Comparison of ENCODE assay signal across 20 cellular contexts in genomic region chr11:60765355-60765754, GRCh38. TPM values are rescaled to one million over a fixed set of nuclear protein-coding genes. Genes with fewer than 3 reads are reported as not detected.
DNase-seq lines count a peak whose midpoint lies in the region; ATAC-seq, FAIRE-seq and TF ChIP-seq lines count a peak whose summit lies in the region.
"Had no signal": no experiment of that assay in that cellular context is flagged by ENCODE, and none has a peak within 500 bp of the region (broad histone marks: within the 10 kb centered on the region; RNA-seq: fewer than 3 reads in every experiment).

No MANE protein-coding gene starts in this region.

- intact Hi-C loops in GM12878 (cut with micrococcal nuclease; ENCODE audit: unreplicated experiment) (loop anchor here (10.0 kb wide), 3 partner anchors 399 to 571 kb away; partner anchors contain the start of gene VPS37C), HepG2 (cut with micrococcal nuclease; ENCODE audit: unreplicated experiment) (no loop called here), gastrocnemius medialis (cut with DNase I; ENCODE audit: low total_unique reads) (no loop called here), head of caudate nucleus (cut with DNase I) (no loop called here)

- H3K9ac ChIP-seq in GM12878 (ENCODE audit: control insufficient read depth, insufficient read depth, low read length) (no peak overlapping the region), HepG2 (ENCODE audit: insufficient read depth, low read depth, low read length) (no peak overlapping the region)

- TF ChIP-seq RAD21 in GM12878 (IDR thresholded peaks at IDR 0.05; ENCODE audit: insufficient read depth, low read depth, low read length) (no peak), HepG2 (CRISPR knock-in tag; IDR thresholded peaks at IDR 0.05) (no peak)

- H4K20me1 ChIP-seq in GM12878 (ENCODE audit: control insufficient read depth, insufficient read depth), result no peaks in the 10 kb centered on the region
- H4K20me1 ChIP-seq in HepG2 (ENCODE audit: insufficient read depth, low read length), result no peaks in the 10 kb centered on the region

- H3K4me3 ChIP-seq in GM12865 (ENCODE audit: low read depth, low read length), result peak overlapping the region; percentile 3; the same call in 1 of the 2 replicates
- H3K4me3 ChIP-seq in GM12878, result no peak overlapping the region
- no peak overlapping the region for H3K4me3 ChIP-seq in HepG2 (replicated peaks in 1 of 3; ENCODE audit: insufficient read depth in 1 of 3, low read depth in 2 of 3, low read length in 3 of 3)
- H3K4me3 ChIP-seq in gastrocnemius medialis, result no peak overlapping the region
- H3K4me3 ChIP-seq: MG63 had no signal

- H3K27me3 ChIP-seq in GM12878 (replicated peaks in 1 of 2; ENCODE audit: control insufficient read depth in 2 of 2, insufficient read depth in 2 of 2, low read length in 1 of 2), result no peaks in the 10 kb centered on the region
- H3K27me3 ChIP-seq in HepG2 (ENCODE audit: control insufficient read depth in 1 of 2, insufficient read depth in 2 of 2, low read length in 2 of 2), result peaks cover 0 to 23% of the 10 kb centered on the region in 2 experiments; a peak in 2 of 5 replicates
- peaks cover 0 to 5% (median 0%) of the 10 kb centered on the region in 3 donors for H3K27me3 ChIP-seq in gastrocnemius medialis
- H3K27me3 ChIP-seq: MG63 had no signal

- 2% methylated on average over 5 of the region's 5 CpGs for WGBS in GM12878 (ENCODE audit: insufficient coverage, insufficient replicate concordance, low lambda C conversion rate, missing lambda C conversion rate)
- WGBS in HepG2 (ENCODE audit: low lambda C conversion rate), result 44% methylated on average over 5 of the region's 5 CpGs

- DNase-seq in GM12865 (ENCODE audit: low read depth) (peak; percentile 84), GM12878 (ENCODE audit: low read depth, low spot score) (peak; percentile 41), HepG2 (ENCODE audit: low spot score) (no peak), gastrocnemius medialis (no peak), head of caudate nucleus (no peak), NCI-H524 (lab: John Stamatoyannopoulos, UW) (no peak)
- DNase-seq: DMS 273 treated with DMSO at 0.1 percent for 48 hours, GF-D8, HCEC 1CT, MG63, NCI-H1105, NCI-H1694 treated with DMSO at 0.1 percent for 48 hours, NCI-H2107, NCI-H345, T-helper 9 cell had no signal

- SMC1A ChIA-PET in GM12878 (lab: Charles Lee; ENCODE audit: uncharacterized antibody, unreplicated experiment), result interaction anchor here (0.6 to 7.8 kb wide), 13 partner anchors 9 to 399 kb away, joined by 3 to 143 read pairs (median 4); partner anchors contain the start of gene MS4A15

- H3K36me3 ChIP-seq in GM12878 (ENCODE audit: control insufficient read depth in 2 of 2, insufficient read depth in 2 of 2, low read length in 1 of 2), result no peaks in the 10 kb centered on the region
- H3K36me3 ChIP-seq in HepG2 (replicated peaks in 1 of 2; ENCODE audit: control insufficient read depth in 1 of 2, insufficient read depth in 2 of 2, low read length in 2 of 2), result no peaks in the 10 kb centered on the region
- no peaks in the 10 kb centered on the region for H3K36me3 ChIP-seq in gastrocnemius medialis
- H3K36me3 ChIP-seq: MG63 had no signal

- H2AFZ ChIP-seq in GM12878 (ENCODE audit: control insufficient read depth, low read depth, low read length), result peak overlapping the region; percentile 6; the same call in 1 of the 2 replicates
- no peak overlapping the region for H2AFZ ChIP-seq in HepG2 (ENCODE audit: low read length)

- H3K4me1 ChIP-seq in GM12878 (ENCODE audit: control insufficient read depth, insufficient read depth, low read length) (peaks cover 51% of the 10 kb centered on the region), HepG2 (ENCODE audit: insufficient read depth, low read length) (no peaks in the 10 kb centered on the region), gastrocnemius medialis (peaks cover 6 to 14% of the 10 kb centered on the region in 2 donors)

- ATAC-seq in GM19372 (IDR thresholded peaks at IDR 0.05; ENCODE audit: low read depth, unreplicated experiment) (peak; percentile 1), HG03439 (IDR thresholded peaks at IDR 0.05; ENCODE audit: unreplicated experiment) (peak; percentile 15), GM12878 (peak; percentile 10), HepG2 (no peak), gastrocnemius medialis (no peak)

- peaks cover 1% of the 10 kb centered on the region; the same call in 2 of the 3 replicates for H3K9me3 ChIP-seq in GM12878 (replicated peaks; ENCODE audit: control insufficient read depth, insufficient read depth, low read length)
- no peaks in the 10 kb centered on the region for H3K9me3 ChIP-seq in HepG2 (ENCODE audit: low read length)
- no peaks in the 10 kb centered on the region for H3K9me3 ChIP-seq in gastrocnemius medialis
- H3K9me3 ChIP-seq: MG63 had no signal

- POLR2A ChIA-PET in GM12878 (lab: Charles Lee) (interaction anchor here (0.7 to 2.2 kb wide), 7 partner anchors 11 to 309 kb away, joined by 3 to 7 read pairs (median 4); partner anchors contain the start of genes MS4A1 and TMEM109), HepG2 (lab: Yijun Ruan, JAX) (no interaction called here)

- no peak for TF ChIP-seq CTCF in GM12865 (IDR thresholded peaks at IDR 0.05; ENCODE audit: insufficient read depth, low read depth, low read length, missing control alignments)
- TF ChIP-seq CTCF in GM12878 (IDR thresholded peaks at IDR 0.05 in 2 of 3, conservative IDR thresholded peaks at IDR 0.05 in 1 of 3; ENCODE audit: control insufficient read depth in 2 of 3, extremely low read depth in 1 of 3, insufficient read depth in 1 of 3, low read depth in 3 of 3, low read length in 3 of 3), result no peak
- no peak for TF ChIP-seq CTCF in HepG2 (CRISPR knock-in tag; IDR thresholded peaks at IDR 0.05)
- TF ChIP-seq CTCF in gastrocnemius medialis (IDR thresholded peaks at IDR 0.05 in 4 of 5, conservative IDR thresholded peaks at IDR 0.05 in 1 of 5), result no peak

- peak; percentile 77 for FAIRE-seq in GM12878 (lab: Jason Lieb, UNC)
- no peak for FAIRE-seq in HepG2 (lab: Jason Lieb, UNC)

- BruUV-seq in GM12878 (replicated peaks; lab: Mats Ljungman, UMichigan) (no TSS peak), HepG2 (replicated peaks; lab: Mats Ljungman, UMichigan) (no TSS peak)

- no peak for TF ChIP-seq POLR2A in GM12878 (IDR thresholded peaks at IDR 0.05; ENCODE audit: low read depth, low read length)
- TF ChIP-seq POLR2A in HepG2 (IDR thresholded peaks at IDR 0.05; ENCODE audit: insufficient read depth in 1 of 2, low read depth in 2 of 2, low read length in 2 of 2), result no peak
- no peak for TF ChIP-seq POLR2A in gastrocnemius medialis (IDR thresholded peaks at IDR 0.05)

- in situ Hi-C loops in GM12878 (cut with MboI) (loop anchor here (10.0 to 25.0 kb wide), 2 partner anchors 401 to 1578 kb away; no protein-coding TSS in a partner anchor), HepG2 (cut with HindIII; ENCODE audit: extremely low pct_ligation_motif_present, low pct_unique_long_range_greater_than_20kb) (no loop called here), gastrocnemius medialis (cut with MboI; ENCODE audit: low sequenced_read_pairs in 4 of 4) (no loop called here)

- no peak for TF ChIP-seq EP300 in GM12878 (IDR thresholded peaks at IDR 0.05; ENCODE audit: borderline replicate concordance in 1 of 2, control insufficient read depth in 1 of 2, low read depth in 2 of 2, low read length in 2 of 2)
- no peak for TF ChIP-seq EP300 in HepG2 (IDR thresholded peaks at IDR 0.05; ENCODE audit: low read depth in 2 of 2, low read length in 2 of 2)
- no peak for TF ChIP-seq EP300 in HepG2 (CRISPR knock-in tag; IDR thresholded peaks at IDR 0.05; ENCODE audit: borderline replicate concordance)

- CTCF ChIA-PET in GM12878 (lab: Yijun Ruan, JAX), result interaction anchor here (0.6 to 7.3 kb wide), 24 partner anchors 9 to 570 kb away, joined by 3 to 184 read pairs (median 4); partner anchors contain the start of genes MS4A1, MS4A15 and MS4A8
- CTCF ChIA-PET in HepG2 (lab: Yijun Ruan, JAX; ENCODE audit: low intra/inter-chr PET ratio, low total read pairs), result no interaction called here

- H3K4me2 ChIP-seq in GM12878 (ENCODE audit: control insufficient read depth, insufficient read depth), result peak overlapping the region; percentile 46
- H3K4me2 ChIP-seq in HepG2 (ENCODE audit: low read depth, low read length), result no peak overlapping the region

- H3K79me2 ChIP-seq in GM12878 (ENCODE audit: control insufficient read depth, insufficient read depth, low read length), result no peaks in the 10 kb centered on the region
- H3K79me2 ChIP-seq in HepG2 (ENCODE audit: insufficient read depth, low read length), result no peaks in the 10 kb centered on the region

- RAD21 ChIA-PET in GM12878 (lab: Charles Lee; ENCODE audit: unreplicated experiment), result interaction anchor here (1.0 to 7.4 kb wide), 12 partner anchors 9 to 309 kb away, joined by 3 to 119 read pairs (median 8); partner anchors contain the start of genes MS4A1, MS4A15 and TMEM109

- peak overlapping the region; percentile 96 for H3K27ac ChIP-seq in GM12878 (ENCODE audit: control insufficient read depth, insufficient read depth)
- no peak overlapping the region for H3K27ac ChIP-seq in HepG2 (ENCODE audit: extremely low read length, insufficient read depth, low read length)
- H3K27ac ChIP-seq in gastrocnemius medialis, result no peak overlapping the region

RNA-seq across cellular contexts. Expression of gene MS4A15, which starts 8.7 kb away (rescaled TPM):
- not detected in 2 replicates for total RNA-seq in GM12878 (2013; cell fraction: nucleolus; rRNA removed)
- 0.27 and 0.62 TPM in 2 replicates for total RNA-seq in GM12878 (2014; rRNA removed)
- total RNA-seq in GM12878 (2014; rRNA removed; fragmentation: Illumina TruSeq; extraction: Trizol), result 0.18 and 0.45 TPM in 2 replicates
- total RNA-seq in GM12878 (2021), result 0.46 and 0.56 TPM in 2 replicates
- 0.34 TPM for polyA plus RNA-seq in GM12878 (2011; ENCODE audit: low read depth)
- polyA plus RNA-seq in GM12878 (2011; rRNA removed), result 0.22 and 0.35 TPM in 2 replicates
- polyA plus RNA-seq in GM12878 (2011; cell fraction: cytosol; rRNA removed), result 0.47 and 0.70 TPM in 2 replicates
- 0.76 and 1.5 TPM in 2 replicates for polyA plus RNA-seq in GM12878 (2011; cell fraction: nucleus; rRNA removed)
- 0.23 and 0.34 TPM in 2 replicates for polyA plus RNA-seq in GM12878 (2012)
- 0.71 TPM in 1 of 2 replicates, not detected in the other for polyA plus RNA-seq in GM12878 (2014; fragmentation: Illumina TruSeq; extraction: Trizol)
- polyA plus RNA-seq in GM12878 (2014; fragmentation: Nextera tagmentation; extraction: Ambion mirVana), result under 1 TPM; 0.05 to 0.08 TPM
- 0.22 and 0.55 TPM in 2 replicates for polyA plus RNA-seq in GM12878 (2014; rRNA removed)
- under 1 TPM; 0.62 to 0.84 TPM for polyA plus RNA-seq in GM12878 (2016; fragmentation: Nextera tagmentation; extraction: Ambion mirVana)
- polyA minus RNA-seq in GM12878 (2011; rRNA and poly(A)+ RNA removed), result 0.36 TPM in 1 of 2 replicates, not detected in the other
- 0.83 and 1.3 TPM in 2 replicates for polyA minus RNA-seq in GM12878 (2011; cell fraction: cytosol; rRNA and poly(A)+ RNA removed)
- 0.67 and 0.73 TPM in 2 replicates for polyA minus RNA-seq in GM12878 (2011; cell fraction: nucleus; rRNA and poly(A)+ RNA removed)
- total RNA-seq in HepG2 (2016; rRNA removed; fragmentation: Illumina TruSeq; extraction: Trizol), result not detected in 2 replicates
- not detected in 2 replicates for total RNA-seq in HepG2 (2016; cell fraction: cytosol; rRNA removed; fragmentation: Illumina TruSeq; extraction: Trizol; ENCODE audit: low read depth)
- total RNA-seq in HepG2 (2016; cell fraction: insoluble cytoplasmic fraction; rRNA removed; fragmentation: Illumina TruSeq; extraction: Trizol), result not detected in 2 replicates
- not detected in 2 replicates for total RNA-seq in HepG2 (2016; cell fraction: membrane; rRNA removed; fragmentation: Illumina TruSeq; extraction: Trizol)
- total RNA-seq in HepG2 (2016; cell fraction: nucleus; rRNA removed; fragmentation: Illumina TruSeq; extraction: Trizol), result not detected in 2 replicates
- not detected in 2 replicates for polyA plus RNA-seq in HepG2 (2011; rRNA removed)
- polyA plus RNA-seq in HepG2 (2011; cell fraction: cytosol; rRNA removed), result not detected in 2 replicates
- polyA plus RNA-seq in HepG2 (2011; cell fraction: nucleus; rRNA removed), result not detected in 2 replicates
- not detected in 2 replicates for polyA plus RNA-seq in HepG2 (2012)
- polyA plus RNA-seq in HepG2 (2016; cell fraction: cytosol; fragmentation: Illumina TruSeq; extraction: Trizol; ENCODE audit: low read depth), result not detected in 2 replicates
- not detected in 2 replicates for polyA plus RNA-seq in HepG2 (2016; cell fraction: insoluble cytoplasmic fraction; fragmentation: Illumina TruSeq; extraction: Trizol; ENCODE audit: low read depth)
- polyA plus RNA-seq in HepG2 (2016; cell fraction: membrane; fragmentation: Illumina TruSeq; extraction: Trizol; ENCODE audit: low read depth), result not detected in 2 replicates
- polyA plus RNA-seq in HepG2 (2016; cell fraction: nucleus; fragmentation: Illumina TruSeq; extraction: Trizol; ENCODE audit: insufficient read depth, low read depth), result not detected in 2 replicates
- polyA minus RNA-seq in HepG2 (2011; rRNA and poly(A)+ RNA removed; ENCODE audit: low replicate concordance), result 0.10 TPM in 1 of 2 replicates, not detected in the other
- not detected in 2 replicates for polyA minus RNA-seq in HepG2 (2011; cell fraction: cytosol; rRNA and poly(A)+ RNA removed)
- not detected in 2 replicates for polyA minus RNA-seq in HepG2 (2011; cell fraction: nucleus; rRNA and poly(A)+ RNA removed)
- not detected for total RNA-seq in gastrocnemius medialis
- total RNA-seq: A673, SK-MEL-5 had no signal
- polyA plus RNA-seq: CD14-positive monocyte had no signal

RNA-seq across cellular contexts. Expression of gene MS4A10, which starts 19.8 kb away (rescaled TPM):
- total RNA-seq in GM12878 (2013; cell fraction: nucleolus; rRNA removed), result not detected in 2 replicates
- total RNA-seq in GM12878 (2014; rRNA removed) (not detected in 2 replicates), GM12878 (2014; rRNA removed; fragmentation: Illumina TruSeq; extraction: Trizol) (not detected in 2 replicates), GM12878 (2021) (not detected in 2 replicates), HepG2 (2016; rRNA removed; fragmentation: Illumina TruSeq; extraction: Trizol) (not detected in 2 replicates), gastrocnemius medialis (not detected)
- polyA plus RNA-seq in GM12878 (2011; ENCODE audit: low read depth), result not detected
- polyA plus RNA-seq in GM12878 (2011; rRNA removed) (not detected in 2 replicates), GM12878 (2014; fragmentation: Illumina TruSeq; extraction: Trizol) (not detected in 2 replicates), GM12878 (2014; fragmentation: Nextera tagmentation; extraction: Ambion mirVana) (not detected), GM12878 (2014; rRNA removed) (not detected in 2 replicates), GM12878 (2016; fragmentation: Nextera tagmentation; extraction: Ambion mirVana) (not detected), HepG2 (2011; rRNA removed) (not detected in 2 replicates)
- not detected in 2 replicates for polyA plus RNA-seq in GM12878 (2011; cell fraction: cytosol; rRNA removed)
- not detected in 2 replicates for polyA plus RNA-seq in GM12878 (2011; cell fraction: nucleus; rRNA removed)
- not detected in 2 replicates for polyA plus RNA-seq in GM12878 (2012)
- not detected in 2 replicates for polyA minus RNA-seq in GM12878 (2011; rRNA and poly(A)+ RNA removed)
- not detected in 2 replicates for polyA minus RNA-seq in GM12878 (2011; cell fraction: cytosol; rRNA and poly(A)+ RNA removed)
- polyA minus RNA-seq in GM12878 (2011; cell fraction: nucleus; rRNA and poly(A)+ RNA removed), result not detected in 2 replicates
- total RNA-seq in HepG2 (2016; cell fraction: cytosol; rRNA removed; fragmentation: Illumina TruSeq; extraction: Trizol; ENCODE audit: low read depth), result not detected in 2 replicates
- total RNA-seq in HepG2 (2016; cell fraction: insoluble cytoplasmic fraction; rRNA removed; fragmentation: Illumina TruSeq; extraction: Trizol), result not detected in 2 replicates
- total RNA-seq in HepG2 (2016; cell fraction: membrane; rRNA removed; fragmentation: Illumina TruSeq; extraction: Trizol), result not detected in 2 replicates
- not detected in 2 replicates for total RNA-seq in HepG2 (2016; cell fraction: nucleus; rRNA removed; fragmentation: Illumina TruSeq; extraction: Trizol)
- not detected in 2 replicates for polyA plus RNA-seq in HepG2 (2011; cell fraction: cytosol; rRNA removed)
- not detected in 2 replicates for polyA plus RNA-seq in HepG2 (2011; cell fraction: nucleus; rRNA removed)
- polyA plus RNA-seq in HepG2 (2012), result not detected in 2 replicates
- not detected in 2 replicates for polyA plus RNA-seq in HepG2 (2016; cell fraction: cytosol; fragmentation: Illumina TruSeq; extraction: Trizol; ENCODE audit: low read depth)
- polyA plus RNA-seq in HepG2 (2016; cell fraction: insoluble cytoplasmic fraction; fragmentation: Illumina TruSeq; extraction: Trizol; ENCODE audit: low read depth), result not detected in 2 replicates
- polyA plus RNA-seq in HepG2 (2016; cell fraction: membrane; fragmentation: Illumina TruSeq; extraction: Trizol; ENCODE audit: low read depth), result not detected in 2 replicates
- polyA plus RNA-seq in HepG2 (2016; cell fraction: nucleus; fragmentation: Illumina TruSeq; extraction: Trizol; ENCODE audit: insufficient read depth, low read depth), result not detected in 2 replicates
- not detected in 2 replicates for polyA minus RNA-seq in HepG2 (2011; rRNA and poly(A)+ RNA removed; ENCODE audit: low replicate concordance)
- polyA minus RNA-seq in HepG2 (2011; cell fraction: cytosol; rRNA and poly(A)+ RNA removed), result not detected in 2 replicates
- polyA minus RNA-seq in HepG2 (2011; cell fraction: nucleus; rRNA and poly(A)+ RNA removed), result not detected in 2 replicates
- total RNA-seq: A673, SK-MEL-5 had no signal
- polyA plus RNA-seq: CD14-positive monocyte had no signal

RNA-seq across cellular contexts. Expression of gene MS4A18, which starts 40.8 kb away (rescaled TPM):
- not detected in 2 replicates for total RNA-seq in GM12878 (2013; cell fraction: nucleolus; rRNA removed)
- total RNA-seq in GM12878 (2014; rRNA removed) (not detected in 2 replicates), GM12878 (2014; rRNA removed; fragmentation: Illumina TruSeq; extraction: Trizol) (not detected in 2 replicates), GM12878 (2021) (not detected in 2 replicates), HepG2 (2016; rRNA removed; fragmentation: Illumina TruSeq; extraction: Trizol) (not detected in 2 replicates), gastrocnemius medialis (not detected)
- not detected for polyA plus RNA-seq in GM12878 (2011; ENCODE audit: low read depth)
- polyA plus RNA-seq in GM12878 (2011; rRNA removed) (not detected in 2 replicates), GM12878 (2014; fragmentation: Illumina TruSeq; extraction: Trizol) (not detected in 2 replicates), GM12878 (2014; fragmentation: Nextera tagmentation; extraction: Ambion mirVana) (not detected), GM12878 (2014; rRNA removed) (not detected in 2 replicates), GM12878 (2016; fragmentation: Nextera tagmentation; extraction: Ambion mirVana) (not detected), HepG2 (2011; rRNA removed) (not detected in 2 replicates)
- not detected in 2 replicates for polyA plus RNA-seq in GM12878 (2011; cell fraction: cytosol; rRNA removed)
- polyA plus RNA-seq in GM12878 (2011; cell fraction: nucleus; rRNA removed), result not detected in 2 replicates
- polyA plus RNA-seq in GM12878 (2012), result not detected in 2 replicates
- not detected in 2 replicates for polyA minus RNA-seq in GM12878 (2011; rRNA and poly(A)+ RNA removed)
- polyA minus RNA-seq in GM12878 (2011; cell fraction: cytosol; rRNA and poly(A)+ RNA removed), result not detected in 2 replicates
- polyA minus RNA-seq in GM12878 (2011; cell fraction: nucleus; rRNA and poly(A)+ RNA removed), result not detected in 2 replicates
- not detected in 2 replicates for total RNA-seq in HepG2 (2016; cell fraction: cytosol; rRNA removed; fragmentation: Illumina TruSeq; extraction: Trizol; ENCODE audit: low read depth)
- not detected in 2 replicates for total RNA-seq in HepG2 (2016; cell fraction: insoluble cytoplasmic fraction; rRNA removed; fragmentation: Illumina TruSeq; extraction: Trizol)
- total RNA-seq in HepG2 (2016; cell fraction: membrane; rRNA removed; fragmentation: Illumina TruSeq; extraction: Trizol), result not detected in 2 replicates
- total RNA-seq in HepG2 (2016; cell fraction: nucleus; rRNA removed; fragmentation: Illumina TruSeq; extraction: Trizol), result not detected in 2 replicates
- polyA plus RNA-seq in HepG2 (2011; cell fraction: cytosol; rRNA removed), result not detected in 2 replicates
- not detected in 2 replicates for polyA plus RNA-seq in HepG2 (2011; cell fraction: nucleus; rRNA removed)
- not detected in 2 replicates for polyA plus RNA-seq in HepG2 (2012)
- polyA plus RNA-seq in HepG2 (2016; cell fraction: cytosol; fragmentation: Illumina TruSeq; extraction: Trizol; ENCODE audit: low read depth), result not detected in 2 replicates
- not detected in 2 replicates for polyA plus RNA-seq in HepG2 (2016; cell fraction: insoluble cytoplasmic fraction; fragmentation: Illumina TruSeq; extraction: Trizol; ENCODE audit: low read depth)
- polyA plus RNA-seq in HepG2 (2016; cell fraction: membrane; fragmentation: Illumina TruSeq; extraction: Trizol; ENCODE audit: low read depth), result not detected in 2 replicates
- not detected in 2 replicates for polyA plus RNA-seq in HepG2 (2016; cell fraction: nucleus; fragmentation: Illumina TruSeq; extraction: Trizol; ENCODE audit: insufficient read depth, low read depth)
- polyA minus RNA-seq in HepG2 (2011; rRNA and poly(A)+ RNA removed; ENCODE audit: low replicate concordance), result not detected in 2 replicates
- not detected in 2 replicates for polyA minus RNA-seq in HepG2 (2011; cell fraction: cytosol; rRNA and poly(A)+ RNA removed)
- not detected in 2 replicates for polyA minus RNA-seq in HepG2 (2011; cell fraction: nucleus; rRNA and poly(A)+ RNA removed)
- total RNA-seq: A673, SK-MEL-5 had no signal
- polyA plus RNA-seq: CD14-positive monocyte had no signal

Comparison
In these comparisons a context has a peak if more than half of its experiments do, and no peak if none do; other contexts are left out.
1. DNase-seq: peak in GM12865 (single experiment) and GM12878 (single experiment); none in HepG2 (single experiment), gastrocnemius medialis (0 of 2), head of caudate nucleus (0 of 42) and NCI-H524 (0 of 2).
2. ATAC-seq: peak in GM19372 (single experiment), HG03439 (single experiment) and GM12878 (single experiment); none in HepG2 (single experiment) and gastrocnemius medialis (0 of 2).